11 cellular contexts compared by ENCODE assay signal in genomic region chr1:155941845-155942507, GRCh38. TPM values are rescaled to one million over a fixed set of nuclear protein-coding genes. Genes with fewer than 3 reads are reported as not detected.
DNase-seq lines count a peak whose midpoint lies in the region; ATAC-seq and TF ChIP-seq lines count a peak whose summit lies in the region.
"Had no signal": no experiment of that assay in that cellular context is flagged by ENCODE, and none has a peak within 500 bp of the region (broad histone marks: within the 10 kb centered on the region; RNA-seq: fewer than 3 reads in every experiment).

No MANE protein-coding gene starts in this region.

- H3K36me3 ChIP-seq in Peyer's patch: peaks cover 0 to 7% (median 0%) of the 10 kb centered on the region in 3 donors

- H3K36me3 Mint-ChIP-seq in T-helper 1 cell treated with Interleukin-12 subunit alpha and Interleukin-12 subunit beta and Interleukin-4 antibody, amounts not matched to agents 30 μg/mL and 1 μg/mL, for 36 hours (ENCODE audit: low read depth): peaks cover 20% of the 10 kb centered on the region
- H3K36me3 Mint-ChIP-seq in endothelial cell (ENCODE audit: low read depth, unreplicated experiment): peaks cover 11% of the 10 kb centered on the region

- no peak overlapping the region for H3K4me3 Mint-ChIP-seq in T-helper 1 cell treated with Interleukin-12 subunit alpha and Interleukin-12 subunit beta and Interleukin-4 antibody, amounts not matched to agents 30 μg/mL and 1 μg/mL, for 36 hours
- H3K4me3 Mint-ChIP-seq in endothelial cell (ENCODE audit: unreplicated experiment): peak overlapping the region; percentile 76

- H3K27ac ChIP-seq in Peyer's patch: peak overlapping the region; percentile 80 to 96 (median 90)
- peak overlapping the region in 11 of 21 experiments; percentile 13 to 75 (median 54) for H3K27ac ChIP-seq in skin epidermis

- H3K9me3 ChIP-seq in Peyer's patch: no peaks in the 10 kb centered on the region
- H3K9me3 ChIP-seq: HAP-1 had no signal

- peaks cover 56% of the 10 kb centered on the region for H3K4me1 Mint-ChIP-seq in T-helper 1 cell treated with Interleukin-12 subunit alpha and Interleukin-12 subunit beta and Interleukin-4 antibody, amounts not matched to agents 30 μg/mL and 1 μg/mL, for 36 hours (ENCODE audit: low read depth)
- peaks cover 63% of the 10 kb centered on the region for H3K4me1 Mint-ChIP-seq in endothelial cell (ENCODE audit: unreplicated experiment)

- H3K27ac Mint-ChIP-seq in T-helper 1 cell treated with Interleukin-12 subunit alpha and Interleukin-12 subunit beta and Interleukin-4 antibody, amounts not matched to agents 30 μg/mL and 1 μg/mL, for 36 hours: peak overlapping the region; percentile 94
- peak overlapping the region; percentile 70 for H3K27ac Mint-ChIP-seq in endothelial cell (ENCODE audit: unreplicated experiment)

- H3K4me1 ChIP-seq in Peyer's patch: peaks cover 0 to 68% (median 47%) of the 10 kb centered on the region in 4 donors

- peak overlapping the region in 3 of 4 donors; percentile 10 to 60 (median 50) for H3K4me3 ChIP-seq in Peyer's patch
- H3K4me3 ChIP-seq in skin epidermis: no peak overlapping the region
- H3K4me3 ChIP-seq: HAP-1 had no signal

- no peak for ATAC-seq in GM21619 (IDR thresholded peaks at IDR 0.05; ENCODE audit: unreplicated experiment)

- no peak for TF ChIP-seq POLR2A in Peyer's patch (IDR thresholded peaks at IDR 0.05)

- no peak for TF ChIP-seq CTCF in Peyer's patch (IDR thresholded peaks at IDR 0.05)
- no peak for TF ChIP-seq CTCF in endothelial cell (IDR thresholded peaks at IDR 0.05; ENCODE audit: unreplicated experiment)

- H3K9me3 Mint-ChIP-seq in T-helper 1 cell treated with Interleukin-12 subunit alpha and Interleukin-12 subunit beta and Interleukin-4 antibody, amounts not matched to agents 30 μg/mL and 1 μg/mL, for 36 hours: no peaks in the 10 kb centered on the region
- no peaks in the 10 kb centered on the region for H3K9me3 Mint-ChIP-seq in endothelial cell (ENCODE audit: unreplicated experiment)

- DNase-seq in T-helper 1 cell (no peak), Peyer's patch (peak in 2 of 3 donors; percentile 50 to 67), endothelial cell (ENCODE audit: low spot score) (no peak), NCI-H1105 (lab: John Stamatoyannopoulos, UW) (no peak)
- DNase-seq in stimulated activated CD4-positive, alpha-beta T cell treated with anti-CD3 and anti-CD28 coated beads, Interleukin-2, amount 100 ng/mL, for 48 hours: no peak
- DNase-seq: central memory CD4-positive, alpha-beta T cell; NCI-H446 treated with DMSO at 0.1 percent for 48 hours had no signal

- H3K27me3 ChIP-seq in Peyer's patch: no peaks in the 10 kb centered on the region

- no peaks in the 10 kb centered on the region for H3K27me3 Mint-ChIP-seq in T-helper 1 cell treated with Interleukin-12 subunit alpha and Interleukin-12 subunit beta and Interleukin-4 antibody, amounts not matched to agents 30 μg/mL and 1 μg/mL, for 36 hours (ENCODE audit: low read depth)
- peaks cover 22% of the 10 kb centered on the region for H3K27me3 Mint-ChIP-seq in endothelial cell (ENCODE audit: unreplicated experiment)

RNA-seq across cellular contexts. Expression of gene RXFP4, which starts 0.5 kb away (rescaled TPM):
- total RNA-seq in Peyer's patch (1 to 10 TPM in 1 of 4 donors, not detected in 3; 2.3 TPM), endothelial cell (ENCODE audit: unreplicated experiment) (not detected)

RNA-seq across cellular contexts. Expression of gene KHDC4, which starts 7.8 kb away (rescaled TPM):
- total RNA-seq in Peyer's patch: 100 to 1,000 TPM in 2 of 4 donors, 10 to 100 TPM in 2; 71.5 to 146 (median 96.4) TPM
- total RNA-seq in endothelial cell (ENCODE audit: unreplicated experiment): 42.6 TPM

RNA-seq across cellular contexts. Expression of gene RIT1, which starts 30.8 kb away (rescaled TPM):
- total RNA-seq in Peyer's patch (10 to 100 TPM; 13.6 to 31.1 (median 17.4) TPM), endothelial cell (ENCODE audit: unreplicated experiment) (69.2 TPM)

RNA-seq across cellular contexts. Expression of gene ARHGEF2, which starts 36.4 kb away (rescaled TPM):
- total RNA-seq in Peyer's patch (100 to 1,000 TPM; 101 to 239 (median 149) TPM), endothelial cell (ENCODE audit: unreplicated experiment) (244 TPM)

Comparison
In these comparisons a context has a peak if more than half of its experiments do, and no peak if none do; other contexts are left out.
1. DNase-seq: peak in Peyer's patch (2 of 3); none in T-helper 1 cell (0 of 5), endothelial cell (single experiment), NCI-H1105 (single experiment) and stimulated activated CD4-positive, alpha-beta T cell treated with anti-CD3 and anti-CD28 coated beads, Interleukin-2, amount 100 ng/mL, for 48 hours (0 of 2).
2. H3K4me3 ChIP-seq: peak in Peyer's patch (3 of 4); none in skin epidermis (0 of 7).